Comparison of ENCODE assay signal across 8 cellular contexts in genomic region chr17:50707296-50708049, GRCh38. TPM values are rescaled to one million over a fixed set of nuclear protein-coding genes. Genes with fewer than 3 reads are reported as not detected.
DNase-seq lines count a peak whose midpoint lies in the region; ATAC-seq, FAIRE-seq and TF ChIP-seq lines count a peak whose summit lies in the region.

Gene ANKRD40, minus strand, starts transcription at chr17:50707914. Its CDS starts 260 bp downstream, at chr17:50707654.

- H3K14ac ChIP-seq in trophoblast cell (ENCODE audit: low read length) = peak within 1 kb of the TSS; percentile 30

- no peaks in the 10 kb centered on the region for H3K36me3 ChIP-seq in cardiac muscle cell
- H3K36me3 ChIP-seq in trophoblast cell (ENCODE audit: control insufficient read depth in 1 of 2, insufficient read depth in 2 of 2, low read length in 2 of 2) = peaks cover 0 to 2% of the 10 kb centered on the region in 2 experiments
- H3K36me3 ChIP-seq in transverse colon = no peaks in the 10 kb centered on the region

- H4K8ac ChIP-seq in trophoblast cell (ENCODE audit: low read depth, low read length) = peak within 1 kb of the TSS; percentile 80

- peak within 1 kb of the TSS; percentile 87 for H3K4ac ChIP-seq in trophoblast cell (ENCODE audit: low read depth, low read length)

- H3K79me2 ChIP-seq in trophoblast cell (ENCODE audit: control insufficient read depth, insufficient read depth, low read length, poor library complexity) = peaks cover 8% of the 10 kb centered on the region

- FAIRE-seq in GM12891 (lab: Jason Lieb, UNC) = peak; percentile 31

- no peak for TF ChIP-seq CTCF in cardiac muscle cell (IDR thresholded peaks at IDR 0.05; ENCODE audit: low read depth, low read length)
- TF ChIP-seq CTCF in transverse colon (IDR thresholded peaks at IDR 0.05) = peak in 1 of 5 experiments; percentile 5

- TF ChIP-seq POLR2A in GM12891 (IDR thresholded peaks at IDR 0.05; ENCODE audit: low read depth, low read length) (peak; percentile 36; the same call in 1 of the 2 replicates), transverse colon (IDR thresholded peaks at IDR 0.05) (peak; percentile 54)

- WGBS in trophoblast cell (ENCODE audit: extremely low coverage, insufficient coverage, insufficient read length) = no CpG with 5 or more reads among the region's 74 CpGs
- WGBS in transverse colon (ENCODE audit: low coverage in 1 of 2), 2 donors = 0 to 1% methylated on average over 1 to 33 of the region's 74 CpGs

- peaks cover 19% of the 10 kb centered on the region for H3K36me3 Mint-ChIP-seq in activated naive CD8-positive, alpha-beta T cell treated with anti-CD3 and anti-CD28 coated beads, Interleukin-2, amount 50 U/mL, for 24 hours (ENCODE audit: low read depth)

- H3K4me3 ChIP-seq in cardiac muscle cell = peak within 1 kb of the TSS; percentile 46
- H3K4me3 ChIP-seq in trophoblast cell (ENCODE audit: low read depth, low read length) = peak within 1 kb of the TSS; percentile 88
- peak within 1 kb of the TSS; percentile 49 to 68 (median 64) for H3K4me3 ChIP-seq in transverse colon

- peak within 1 kb of the TSS; percentile 91 for H3K9ac ChIP-seq in trophoblast cell (ENCODE audit: low read length)

- no peaks in the 10 kb centered on the region for H3K9me3 Mint-ChIP-seq in activated naive CD8-positive, alpha-beta T cell treated with anti-CD3 and anti-CD28 coated beads, Interleukin-2, amount 50 U/mL, for 24 hours

- peaks cover 8% of the 10 kb centered on the region for H3K79me1 ChIP-seq in trophoblast cell (ENCODE audit: low read length)

- no peaks in the 10 kb centered on the region for H3K9me3 ChIP-seq in cardiac muscle cell (ENCODE audit: low read depth)
- H3K9me3 ChIP-seq in trophoblast cell (ENCODE audit: insufficient read depth, low read depth, low read length) = peaks cover 2% of the 10 kb centered on the region
- H3K9me3 ChIP-seq in transverse colon = no peaks in the 10 kb centered on the region

- no peak within 1 kb of the TSS for H3K23ac ChIP-seq in trophoblast cell (ENCODE audit: low read length)

- H3K4me2 ChIP-seq in trophoblast cell (ENCODE audit: low read length) = peak within 1 kb of the TSS; percentile 88

- peak; percentile 21 for TF ChIP-seq EP300 in transverse colon (IDR thresholded peaks at IDR 0.05; ENCODE audit: low read depth)

- no peaks in the 10 kb centered on the region for H3K27me3 Mint-ChIP-seq in activated naive CD8-positive, alpha-beta T cell treated with anti-CD3 and anti-CD28 coated beads, Interleukin-2, amount 50 U/mL, for 24 hours

- H3K4me3 Mint-ChIP-seq in activated naive CD8-positive, alpha-beta T cell treated with anti-CD3 and anti-CD28 coated beads, Interleukin-2, amount 50 U/mL, for 24 hours = peak within 1 kb of the TSS; percentile 94

- intact Hi-C loops in transverse colon (cut with DNase I; ENCODE audit: low total_unique reads) = no loop called here

- peak within 1 kb of the TSS; percentile 42 for H2AK5ac ChIP-seq in trophoblast cell (ENCODE audit: low read length)

- no peaks in the 10 kb centered on the region for H3K27me3 ChIP-seq in cardiac muscle cell
- H3K27me3 ChIP-seq in trophoblast cell (ENCODE audit: insufficient read depth, low read length) = no peaks in the 10 kb centered on the region
- H3K27me3 ChIP-seq in transverse colon = no peaks in the 10 kb centered on the region

- H3K4me1 ChIP-seq in cardiac muscle cell (ENCODE audit: low read depth) = peaks cover 12% of the 10 kb centered on the region
- H3K4me1 ChIP-seq in trophoblast cell (ENCODE audit: control insufficient read depth in 1 of 2, insufficient read depth in 2 of 2, low read length in 2 of 2) = peaks cover 2 to 5% of the 10 kb centered on the region in 2 experiments
- H3K4me1 ChIP-seq in transverse colon = peaks cover 21 to 45% (median 38%) of the 10 kb centered on the region in 4 donors

- DNase-seq in GM12891 (ENCODE audit: insufficient read length, low spot score) (peak; percentile 69), NCI-H1417 treated with DMSO at 0.1 percent for 48 hours (lab: John Stamatoyannopoulos, UW) (peak; percentile 63), SW480 (ENCODE audit: low spot score) (peak; percentile 92), cardiac muscle cell (ENCODE audit: low read depth in 1 of 2, low spot score in 1 of 2) (peak; percentile 91 to 95), trophoblast cell (peak; percentile 80 to 90), transverse colon (peak; percentile 92)
- DNase-seq in activated naive CD8-positive, alpha-beta T cell treated with anti-CD3 and anti-CD28 coated beads, Interleukin-2, amount 50 U/mL, for 24 hours = peak; percentile 93

- in situ Hi-C loops in transverse colon (cut with MboI; ENCODE audit: low pct_ligation_motif_present in 1 of 4, low pct_unique_long_range_greater_than_20kb in 1 of 4, low sequenced_read_pairs in 3 of 4) = no loop called here

- H3K27ac ChIP-seq in cardiac muscle cell (peak within 1 kb of the TSS; percentile 97), trophoblast cell (ENCODE audit: low read depth, low read length) (peak within 1 kb of the TSS; percentile 70), transverse colon (peak within 1 kb of the TSS; percentile 96 to 99 (median 98))

- peak within 1 kb of the TSS; percentile 45 for H4K12ac ChIP-seq in trophoblast cell (ENCODE audit: low read depth, low read length)

- H2BK120ac ChIP-seq in trophoblast cell (ENCODE audit: insufficient read depth, low read length, poor library complexity) = peak within 1 kb of the TSS; percentile 62

- peak within 1 kb of the TSS; percentile 83 for H4K91ac ChIP-seq in trophoblast cell (ENCODE audit: low read depth, low read length)

- peak within 1 kb of the TSS; percentile 52 for H3K18ac ChIP-seq in trophoblast cell (ENCODE audit: low read length)

- H2AFZ ChIP-seq in trophoblast cell (ENCODE audit: insufficient read depth, low read length, poor library complexity) = peak within 1 kb of the TSS; percentile 90

- H3K27ac Mint-ChIP-seq in activated naive CD8-positive, alpha-beta T cell treated with anti-CD3 and anti-CD28 coated beads, Interleukin-2, amount 50 U/mL, for 24 hours = peak within 1 kb of the TSS; percentile 95

- H2BK12ac ChIP-seq in trophoblast cell (ENCODE audit: low read length) = no peak within 1 kb of the TSS

- H2BK5ac ChIP-seq in trophoblast cell (ENCODE audit: low read depth, low read length, poor library complexity) = peak within 1 kb of the TSS; percentile 42

- peak; percentile 81 for ATAC-seq in HG02798 (IDR thresholded peaks at IDR 0.05; ENCODE audit: poor library complexity, unreplicated experiment)
- peak; percentile 84 for ATAC-seq in activated naive CD8-positive, alpha-beta T cell treated with anti-CD3 and anti-CD28 coated beads, Interleukin-2, amount 50 U/mL, for 24 hours

- peaks cover 45% of the 10 kb centered on the region for H3K4me1 Mint-ChIP-seq in activated naive CD8-positive, alpha-beta T cell treated with anti-CD3 and anti-CD28 coated beads, Interleukin-2, amount 50 U/mL, for 24 hours

TF ChIP-seq in GM12891, 5 proteins besides CTCF, POLR2A, EP300 and RAD21:
- peak; percentile 82 for TF ChIP-seq TAF1 (IDR thresholded peaks at IDR 0.05; ENCODE audit: low read depth, low read length)
- TF ChIP-seq POU2F2 (IDR thresholded peaks at IDR 0.05; ENCODE audit: low read depth, low read length) = peak; percentile 10; the same call in 1 of the 2 replicates
- no peak for TF ChIP-seq POLR2AphosphoS5 (IDR thresholded peaks at IDR 0.05; ENCODE audit: low read depth, low read length)
- no peak for TF ChIP-seq SPI1 (IDR thresholded peaks at IDR 0.05; ENCODE audit: low read depth, low read length)
TF ChIP-seq in GM12891: peak in this region for 2.

RNA-seq across cellular contexts. Expression of gene ANKRD40, which starts in this region (rescaled TPM):
- polyA plus RNA-seq in GM12891 (2012; ENCODE audit: low read depth, missing spikeins) = 4.9 TPM
- total RNA-seq in cardiac muscle cell (22.8 and 23.6 TPM in 2 replicates), transverse colon (10 to 100 TPM; 18.7 to 30.8 (median 24.2) TPM)
- polyA plus RNA-seq in cardiac muscle cell = 12.3 and 14.6 TPM in 2 replicates
- polyA plus RNA-seq in trophoblast cell (2013) = 19.4 and 20.6 TPM in 2 replicates

Comparison
In these comparisons a context has a peak if more than half of its experiments do, and no peak if none do; other contexts are left out.
1. Peak in every context shown above with its lines: DNase-seq, ATAC-seq, H3K4me3 ChIP-seq and H3K27ac ChIP-seq.